Comparison of ENCODE assay signal across 21 cellular contexts in the genomic region with DNA sequence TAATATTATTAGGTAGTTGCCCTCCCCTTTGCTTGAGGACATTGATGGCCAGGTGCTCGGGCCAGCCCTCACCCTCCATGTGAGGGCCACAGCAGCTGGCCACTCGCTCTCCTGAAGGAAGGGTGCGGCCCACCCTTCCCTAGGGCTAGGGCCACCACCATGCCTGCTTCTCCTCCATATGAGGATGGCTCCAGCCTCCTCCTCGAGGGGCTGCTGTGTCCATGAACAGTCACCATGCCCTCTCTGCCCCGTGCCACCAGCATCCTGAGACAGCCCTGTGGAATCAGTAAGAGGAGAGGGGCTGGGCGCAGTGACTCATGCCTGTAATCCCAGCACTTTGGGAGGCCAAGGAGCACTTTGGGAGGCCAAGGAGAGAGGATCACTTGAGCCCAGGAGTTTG. TPM values are rescaled to one million over a fixed set of nuclear protein-coding genes. Genes with fewer than 3 reads are reported as not detected.
DNase-seq lines count a peak whose midpoint lies in the region; ATAC-seq and TF ChIP-seq lines count a peak whose summit lies in the region.
"Had no signal": no experiment of that assay in that cellular context is flagged by ENCODE, and none has a peak within 500 bp of the region (broad histone marks: within the 10 kb centered on the region; RNA-seq: fewer than 3 reads in every experiment).

No MANE protein-coding gene starts in this region.

- peak overlapping the region; percentile 32 for H3K9ac ChIP-seq in DND-41 (ENCODE audit: low read depth, low read length)

- H3K79me2 ChIP-seq in DND-41 (ENCODE audit: insufficient read depth, low read length): no peaks in the 10 kb centered on the region

- ATAC-seq in DND-41 (ENCODE audit: insufficient read depth, low read depth) (no peak), mucosa of descending colon (no peak), HG03521 (IDR thresholded peaks at IDR 0.05; ENCODE audit: unreplicated experiment) (no peak)
- ATAC-seq: left lung, pancreas had no signal

- H3K36me3 ChIP-seq in DND-41 (ENCODE audit: insufficient read depth, low read length) (no peaks in the 10 kb centered on the region), ascending aorta (peaks cover 7 to 26% of the 10 kb centered on the region in 2 donors), mucosa of descending colon (ENCODE audit: low read depth) (no peaks in the 10 kb centered on the region)
- H3K36me3 ChIP-seq: pancreas had no signal

- peak overlapping the region; percentile 32 for H3K4me2 ChIP-seq in DND-41 (ENCODE audit: insufficient read depth, low read length)

- H3K27ac ChIP-seq in DND-41 (ENCODE audit: low read length) (peak overlapping the region; percentile 71), ascending aorta (peak overlapping the region; percentile 74 to 78), substantia nigra (ENCODE audit: low read depth, low read length, poor library complexity, severe bottlenecking) (peak overlapping the region; percentile 53)
- H3K27ac ChIP-seq: pancreas, VCaP had no signal

- no peak for TF ChIP-seq CTCF in DND-41 (IDR thresholded peaks at IDR 0.05; ENCODE audit: borderline replicate concordance, extremely low read depth, low read length, poor library complexity, severe bottlenecking)
- no peak for TF ChIP-seq CTCF in ascending aorta (IDR thresholded peaks at IDR 0.05)
- no peak for TF ChIP-seq CTCF in mucosa of descending colon (IDR thresholded peaks at IDR 0.05)

- DNase-seq in DND-41 (no peak), ascending aorta (ENCODE audit: low spot score in 2 of 2) (no peak), mucosa of descending colon (peak in 2 of 3 donors; percentile 18 to 37), substantia nigra (lab: John Stamatoyannopoulos, UW) (no peak), GM03348 (ENCODE audit: low spot score) (no peak), amniotic stem cell (lab: John Stamatoyannopoulos, UW) (no peak)
- DNase-seq: activated CD4-positive, alpha-beta memory T cell treated with anti-CD3 and anti-CD28 coated beads, Interleukin-2, amount 10 ng/mL, durations not matched to agents 7 days and 5 days; activated naive CD4-positive, alpha-beta T cell treated with anti-CD3 and anti-CD28 coated beads, Interleukin-2, amount 10 ng/mL, durations not matched to agents 7 days and 5 days; activated T-cell treated with anti-CD3 and anti-CD28 coated beads, Interleukin-2, amount 50 U/mL, for 1 hour; erythroblast; MV-4-11; NCI-H1930; NCI-H510A treated with DMSO at 0.1 percent for 48 hours; SHP77; small intestine; T-helper 1 cell had no signal

- H2AFZ ChIP-seq in DND-41 (ENCODE audit: low read depth, low read length): no peak overlapping the region

- H3K27me3 ChIP-seq in DND-41 (ENCODE audit: insufficient read depth, low read length, poor library complexity) (no peaks in the 10 kb centered on the region), ascending aorta (no peaks in the 10 kb centered on the region)
- H3K27me3 ChIP-seq: left lung, pancreas had no signal

- no peaks in the 10 kb centered on the region for H4K20me1 ChIP-seq in DND-41 (ENCODE audit: insufficient read depth, low read length)

- H3K4me1 ChIP-seq in DND-41 (ENCODE audit: insufficient read depth, low read length) (peaks cover 69% of the 10 kb centered on the region), ascending aorta (peaks cover 18 to 51% of the 10 kb centered on the region in 2 donors), mucosa of descending colon (ENCODE audit: low read depth) (peaks cover 6% of the 10 kb centered on the region)

- intact Hi-C loops in ascending aorta (cut with DNase I) (loop anchor here (5.0 kb wide), 1 partner anchor 141 kb away; no protein-coding TSS in a partner anchor), mucosa of descending colon (cut with DNase I, micrococcal nuclease) (loop anchor here in 1 of 2 donors (10.0 kb wide), 1 partner anchor 46 kb away; no protein-coding TSS in a partner anchor)

- no peak overlapping the region for H3K4me3 ChIP-seq in DND-41 (ENCODE audit: low read depth in 1 of 2, low read length in 2 of 2)
- no peak overlapping the region for H3K4me3 ChIP-seq in ascending aorta
- H3K4me3 ChIP-seq in mucosa of descending colon: no peak overlapping the region
- H3K4me3 ChIP-seq: left lung, pancreas had no signal

- no peaks in the 10 kb centered on the region for H3K9me3 ChIP-seq in DND-41 (ENCODE audit: insufficient read depth, low read length, severe bottlenecking)
- H3K9me3 ChIP-seq in ascending aorta: no peaks in the 10 kb centered on the region
- no peaks in the 10 kb centered on the region for H3K9me3 ChIP-seq in mucosa of descending colon
- H3K9me3 ChIP-seq: left lung, pancreas had no signal

RNA-seq across cellular contexts. Expression of gene GPR17, which starts 2.4 kb away (rescaled TPM):
- total RNA-seq in ascending aorta (not detected), mucosa of descending colon (under 1 TPM in 1 of 3 donors, not detected in 2; 0.51 TPM)
- total RNA-seq: activated CD4-positive, alpha-beta memory T cell treated with anti-CD3 and anti-CD28 coated beads, Interleukin-2, amount 10 ng/mL, durations not matched to agents 7 days and 5 days; dermis microvascular lymphatic vessel endothelial cell; pancreas had no signal

RNA-seq across cellular contexts. Expression of gene LIMS2, which starts 27.0 kb away (rescaled TPM):
- total RNA-seq in ascending aorta (169 TPM), mucosa of descending colon (100 to 1,000 TPM in 1 of 3 donors, 10 to 100 TPM in 2; 12.5 to 478 (median 29.9) TPM)

RNA-seq across cellular contexts. Expression of gene SFT2D3, which starts 53.0 kb away (rescaled TPM):
- total RNA-seq in ascending aorta (8.3 TPM), mucosa of descending colon (1 to 10 TPM; 5.1 to 8.8 (median 8.1) TPM)

Comparison
In these comparisons a context has a peak if more than half of its experiments do, and no peak if none do; other contexts are left out.
1. DNase-seq: peak in mucosa of descending colon (2 of 3); none in DND-41 (single experiment), ascending aorta (0 of 2), substantia nigra (0 of 49), GM03348 (single experiment) and amniotic stem cell (single experiment).
2. Peak in every context shown above with its lines, with median percentiles within 50 percentile points of each other: H3K27ac ChIP-seq.